ENCODE assay signal across 8 cellular contexts in the genomic region with DNA sequence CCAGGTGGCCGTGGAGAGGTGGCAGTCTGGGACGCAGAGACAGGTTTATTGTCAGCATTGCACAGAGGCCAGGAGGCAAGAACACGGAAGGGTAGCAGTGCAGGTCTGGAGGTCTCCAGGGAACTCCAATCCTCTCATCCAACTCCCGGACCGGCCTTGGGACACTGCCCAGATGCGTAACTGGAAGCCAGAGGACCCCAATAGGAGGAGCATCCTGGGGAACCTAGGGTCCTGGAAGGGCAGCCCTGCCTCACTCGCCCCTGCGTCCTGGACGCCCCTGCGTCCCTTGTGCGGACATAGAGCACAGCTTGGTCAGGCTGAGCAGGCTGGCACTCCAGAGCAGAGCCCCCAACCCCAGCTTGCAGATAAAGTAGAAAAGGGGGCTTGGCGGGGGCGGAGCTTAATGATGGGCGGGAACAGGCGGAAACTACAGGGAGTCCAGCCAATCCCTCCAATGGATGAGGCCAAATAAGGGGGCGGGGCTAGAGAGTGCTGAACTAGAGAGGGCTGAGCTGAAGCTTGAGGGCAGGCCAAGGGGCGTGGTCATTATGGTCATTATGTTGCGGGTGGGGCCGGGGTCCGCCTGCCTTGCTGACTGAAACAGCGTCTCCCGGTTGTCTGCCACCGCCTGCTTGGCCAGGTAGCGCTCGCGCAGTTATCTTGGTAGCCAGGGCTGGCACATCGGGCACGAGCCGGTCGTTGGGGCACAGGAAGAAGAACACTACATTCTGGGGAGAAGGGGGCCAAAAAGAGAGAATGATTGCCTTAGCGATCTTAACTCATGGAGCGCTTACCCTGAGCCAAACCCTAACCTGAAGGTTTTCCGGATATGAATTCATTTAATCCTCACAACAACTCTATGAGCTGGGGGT. TPM values are rescaled to one million over a fixed set of nuclear protein-coding genes. Genes with fewer than 3 reads are reported as not detected.
A peak's percentile ranks its signal among the peaks of the same experiment; 100 is the strongest.
DNase-seq lines count a peak whose midpoint lies in the region; ATAC-seq and TF ChIP-seq lines count a peak whose summit lies in the region.

No MANE protein-coding gene starts in this region.

- H3K27me3 ChIP-seq in skeletal muscle satellite cell (ENCODE audit: control insufficient read depth, insufficient read depth, low read length), result peaks cover 18% of the 10 kb centered on the region

- no peak overlapping the region; the same call in 1 of the 2 replicates for H3K27ac Mint-ChIP-seq in WTC11

- H3K36me3 ChIP-seq in skeletal muscle satellite cell (ENCODE audit: insufficient read depth, low read length), result no peaks in the 10 kb centered on the region

- DNase-seq in GM12864 (ENCODE audit: low read depth), result peak; percentile 68
- peak; percentile 70 for DNase-seq in NCI-H128 (lab: John Stamatoyannopoulos, UW; ENCODE audit: unreplicated experiment)
- peak; percentile 100 for DNase-seq in WTC11 (ENCODE audit: low spot score)
- peak; percentile 83 for DNase-seq in cerebellum (ENCODE audit: low spot score)
- DNase-seq in inferior parietal cortex (ENCODE audit: extremely low spot score), result peak; percentile 39
- no peak for DNase-seq in middle frontal gyrus (ENCODE audit: extremely low spot score, low spot score)

- peaks cover 36% of the 10 kb centered on the region for H3K4me1 Mint-ChIP-seq in WTC11

- H3K9ac ChIP-seq in skeletal muscle satellite cell (ENCODE audit: low read depth, low read length), result no peak overlapping the region

- POLR2A ChIA-PET in WTC11 (lab: Charles Lee), result interaction anchor here (1.0 to 1.2 kb wide), 4 partner anchors 9 to 137 kb away, joined by 3 to 13 read pairs (median 5); a partner anchor contains a TSS

- H3K4me3 ChIP-seq in GM12864 (ENCODE audit: low read depth, low read length), result peak overlapping the region; percentile 61
- H3K4me3 ChIP-seq in skeletal muscle satellite cell (ENCODE audit: low read length), result peak overlapping the region; percentile 71

- H3K9me3 Mint-ChIP-seq in WTC11, result no peaks in the 10 kb centered on the region

- no peaks in the 10 kb centered on the region for H3K36me3 Mint-ChIP-seq in WTC11

- TF ChIP-seq CTCF in GM12864 (IDR thresholded peaks at IDR 0.05; ENCODE audit: low read depth, low read length, missing control alignments) (no peak), WTC11 (IDR thresholded peaks at IDR 0.05) (no peak)

- H3K4me2 ChIP-seq in skeletal muscle satellite cell (ENCODE audit: low read length), result peak overlapping the region; percentile 90

- no peaks in the 10 kb centered on the region for H3K9me3 ChIP-seq in skeletal muscle satellite cell (replicated peaks; ENCODE audit: low read length)

- ATAC-seq in WTC11, result peak; percentile 79
- ATAC-seq in GM21423 (IDR thresholded peaks at IDR 0.05; ENCODE audit: unreplicated experiment), result no peak

- peaks cover 12% of the 10 kb centered on the region for H3K4me1 ChIP-seq in skeletal muscle satellite cell (ENCODE audit: control insufficient read depth, insufficient read depth, low read length)

- peak overlapping the region; percentile 92 for H3K4me3 Mint-ChIP-seq in WTC11

- CTCF ChIA-PET in WTC11 (lab: Charles Lee), result interaction anchor here (0.6 to 3.1 kb wide), 15 partner anchors 9 to 405 kb away, joined by 3 to 25 read pairs (median 4); a partner anchor contains a TSS

- peaks cover 29% of the 10 kb centered on the region for H3K27me3 Mint-ChIP-seq in WTC11 (ENCODE audit: low read depth)

TF ChIP-seq in WTC11, 78 proteins besides CTCF, POLR2A, EP300 and RAD21:
- no peak for TF ChIP-seq FOXP1 (CRISPR knock-in tag; IDR thresholded peaks at IDR 0.05; ENCODE audit: borderline replicate concordance)
- peak; percentile 79 for TF ChIP-seq SP1 (CRISPR knock-in tag; conservative IDR thresholded peaks at IDR 0.05)
- TF ChIP-seq, protein P1, sequence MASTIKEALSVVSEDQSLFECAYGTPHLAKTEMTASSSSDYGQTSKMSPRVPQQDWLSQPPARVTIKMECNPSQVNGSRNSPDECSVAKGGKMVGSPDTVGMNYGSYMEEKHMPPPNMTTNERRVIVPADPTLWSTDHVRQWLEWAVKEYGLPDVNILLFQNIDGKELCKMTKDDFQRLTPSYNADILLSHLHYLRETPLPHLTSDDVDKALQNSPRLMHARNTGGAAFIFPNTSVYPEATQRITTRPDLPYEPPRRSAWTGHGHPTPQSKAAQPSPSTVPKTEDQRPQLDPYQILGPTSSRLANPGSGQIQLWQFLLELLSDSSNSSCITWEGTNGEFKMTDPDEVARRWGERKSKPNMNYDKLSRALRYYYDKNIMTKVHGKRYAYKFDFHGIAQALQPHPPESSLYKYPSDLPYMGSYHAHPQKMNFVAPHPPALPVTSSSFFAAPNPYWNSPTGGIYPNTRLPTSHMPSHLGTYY (CRISPR knock-in tag; IDR thresholded peaks at IDR 0.05), result no peak
- TF ChIP-seq ELF4 (CRISPR knock-in tag; IDR thresholded peaks at IDR 0.05; ENCODE audit: low read depth), result no peak
- TF ChIP-seq ESRRA (CRISPR knock-in tag; IDR thresholded peaks at IDR 0.05; ENCODE audit: borderline replicate concordance), result no peak
- TF ChIP-seq ZNF232 (CRISPR knock-in tag; IDR thresholded peaks at IDR 0.05), result no peak
- TF ChIP-seq NR3C1 (CRISPR knock-in tag; conservative IDR thresholded peaks at IDR 0.05; ENCODE audit: low read depth), result no peak
- no peak for TF ChIP-seq NFATC4 (CRISPR knock-in tag; IDR thresholded peaks at IDR 0.05)
- TF ChIP-seq, protein P2, sequence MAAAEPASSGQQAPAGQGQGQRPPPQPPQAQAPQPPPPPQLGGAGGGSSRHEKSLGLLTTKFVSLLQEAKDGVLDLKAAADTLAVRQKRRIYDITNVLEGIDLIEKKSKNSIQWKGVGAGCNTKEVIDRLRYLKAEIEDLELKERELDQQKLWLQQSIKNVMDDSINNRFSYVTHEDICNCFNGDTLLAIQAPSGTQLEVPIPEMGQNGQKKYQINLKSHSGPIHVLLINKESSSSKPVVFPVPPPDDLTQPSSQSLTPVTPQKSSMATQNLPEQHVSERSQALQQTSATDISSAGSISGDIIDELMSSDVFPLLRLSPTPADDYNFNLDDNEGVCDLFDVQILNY (CRISPR knock-in tag; IDR thresholded peaks at IDR 0.05), result no peak
- TF ChIP-seq, protein P3, sequence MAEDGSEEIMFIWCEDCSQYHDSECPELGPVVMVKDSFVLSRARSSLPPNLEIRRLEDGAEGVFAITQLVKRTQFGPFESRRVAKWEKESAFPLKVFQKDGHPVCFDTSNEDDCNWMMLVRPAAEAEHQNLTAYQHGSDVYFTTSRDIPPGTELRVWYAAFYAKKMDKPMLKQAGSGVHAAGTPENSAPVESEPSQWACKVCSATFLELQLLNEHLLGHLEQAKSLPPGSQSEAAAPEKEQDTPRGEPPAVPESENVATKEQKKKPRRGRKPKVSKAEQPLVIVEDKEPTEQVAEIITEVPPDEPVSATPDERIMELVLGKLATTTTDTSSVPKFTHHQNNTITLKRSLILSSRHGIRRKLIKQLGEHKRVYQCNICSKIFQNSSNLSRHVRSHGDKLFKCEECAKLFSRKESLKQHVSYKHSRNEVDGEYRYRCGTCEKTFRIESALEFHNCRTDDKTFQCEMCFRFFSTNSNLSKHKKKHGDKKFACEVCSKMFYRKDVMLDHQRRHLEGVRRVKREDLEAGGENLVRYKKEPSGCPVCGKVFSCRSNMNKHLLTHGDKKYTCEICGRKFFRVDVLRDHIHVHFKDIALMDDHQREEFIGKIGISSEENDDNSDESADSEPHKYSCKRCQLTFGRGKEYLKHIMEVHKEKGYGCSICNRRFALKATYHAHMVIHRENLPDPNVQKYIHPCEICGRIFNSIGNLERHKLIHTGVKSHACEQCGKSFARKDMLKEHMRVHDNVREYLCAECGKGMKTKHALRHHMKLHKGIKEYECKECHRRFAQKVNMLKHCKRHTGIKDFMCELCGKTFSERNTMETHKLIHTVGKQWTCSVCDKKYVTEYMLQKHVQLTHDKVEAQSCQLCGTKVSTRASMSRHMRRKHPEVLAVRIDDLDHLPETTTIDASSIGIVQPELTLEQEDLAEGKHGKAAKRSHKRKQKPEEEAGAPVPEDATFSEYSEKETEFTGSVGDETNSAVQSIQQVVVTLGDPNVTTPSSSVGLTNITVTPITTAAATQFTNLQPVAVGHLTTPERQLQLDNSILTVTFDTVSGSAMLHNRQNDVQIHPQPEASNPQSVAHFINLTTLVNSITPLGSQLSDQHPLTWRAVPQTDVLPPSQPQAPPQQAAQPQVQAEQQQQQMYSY (CRISPR knock-in tag; IDR thresholded peaks at IDR 0.05), result peak; percentile 86
- TF ChIP-seq, protein P4, sequence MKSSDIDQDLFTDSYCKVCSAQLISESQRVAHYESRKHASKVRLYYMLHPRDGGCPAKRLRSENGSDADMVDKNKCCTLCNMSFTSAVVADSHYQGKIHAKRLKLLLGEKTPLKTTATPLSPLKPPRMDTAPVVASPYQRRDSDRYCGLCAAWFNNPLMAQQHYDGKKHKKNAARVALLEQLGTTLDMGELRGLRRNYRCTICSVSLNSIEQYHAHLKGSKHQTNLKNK (CRISPR knock-in tag; IDR thresholded peaks at IDR 0.05), result no peak
TF ChIP-seq in WTC11: peak in this region for 2.

RNA-seq across cellular contexts. Expression of a gene that starts 3.7 kb away (rescaled TPM):
- total RNA-seq in WTC11 (2021) (51.1 to 53.1 TPM (median 52.9 TPM) in 3 replicates), cerebellum (0.64 TPM)
- total RNA-seq in skeletal muscle satellite cell (2012; rRNA removed), result 4.6 and 4.8 TPM in 2 replicates

RNA-seq across cellular contexts. Expression of a gene that starts 20.9 kb away (rescaled TPM):
- 3.9 to 5.0 TPM (median 4.9 TPM) in 3 replicates for total RNA-seq in WTC11 (2021)
- 10.1 TPM for total RNA-seq in cerebellum
- total RNA-seq in skeletal muscle satellite cell (2012; rRNA removed), result 7.6 and 10.9 TPM in 2 replicates

Comparison
In these comparisons a context has a peak if more than half of its experiments do, and no peak if none do; other contexts are left out.
1. RNA of a gene that starts 3.7 kb away (total RNA-seq): 51.1 to 53.1 TPM in WTC11; 0.64 TPM in cerebellum (single experiment); every median in the first group is over 10 times any median in the second.